In the genomic region with DNA sequence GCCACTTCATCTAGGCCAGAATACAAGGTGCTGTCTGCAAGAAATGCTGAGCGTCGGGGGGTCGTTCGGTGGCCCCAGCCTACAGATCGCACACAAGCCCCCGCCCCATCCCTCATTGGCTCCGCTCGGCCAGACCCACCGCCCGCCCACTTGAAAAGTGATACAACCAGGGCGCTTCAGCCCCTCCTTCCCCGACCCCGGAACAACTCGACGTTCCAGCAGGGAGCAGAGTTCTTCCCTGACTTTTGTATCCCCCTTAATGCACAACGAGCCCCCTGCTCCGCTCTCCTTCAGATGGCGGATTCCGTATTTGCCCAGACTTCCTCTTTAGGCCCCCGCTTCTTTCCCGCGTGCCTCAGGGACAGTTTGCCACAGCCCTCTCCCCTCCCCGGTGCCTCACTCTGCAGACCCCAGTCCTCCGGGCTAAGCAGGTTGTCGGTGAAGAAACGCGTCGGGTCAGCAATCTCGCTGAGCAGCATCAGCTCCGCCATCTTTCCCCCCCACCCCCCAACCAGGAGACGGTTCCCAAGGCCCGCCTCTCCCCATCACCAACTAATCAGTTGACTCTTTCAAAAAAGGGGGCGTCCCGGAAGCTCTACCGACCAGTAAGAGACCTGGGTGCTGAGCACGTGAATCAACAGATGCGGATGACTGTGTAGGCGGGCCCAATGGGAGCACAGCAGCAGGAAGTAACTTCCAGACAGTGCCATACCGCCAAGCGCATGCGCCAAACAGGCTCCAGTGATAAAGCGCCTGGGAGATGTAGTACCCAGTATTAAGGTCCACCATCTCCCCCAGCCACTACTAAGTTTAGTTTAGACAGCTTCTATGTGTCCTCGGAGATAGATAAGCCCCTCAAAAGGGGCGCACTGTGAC, we compare ENCODE assay signal across 8 cellular contexts. TPM values are rescaled to one million over a fixed set of nuclear protein-coding genes. Genes with fewer than 3 reads are reported as not detected.
A peak's percentile ranks its signal among the peaks of the same experiment; 100 is the strongest.
DNase-seq lines count a peak whose midpoint lies in the region; ATAC-seq, FAIRE-seq and TF ChIP-seq lines count a peak whose summit lies in the region.

Gene ATF6B (minus strand): TSS at position 530 of the 876 bp plus-strand sequence. CDS start 39 bp downstream, at position 491.

- DNase-seq in NCI-H187 treated with DMSO at 0.1 percent for 48 hours (lab: John Stamatoyannopoulos, UW): peak; percentile 96
- peak; percentile 84 to 100 (median 98) for DNase-seq in anterior cingulate cortex (lab: John Stamatoyannopoulos, UW)
- DNase-seq in right atrium auricular region (ENCODE audit: low spot score): peak; percentile 100
- peak; percentile 99 for DNase-seq in psoas muscle
- DNase-seq in urothelium cell line (ENCODE audit: low spot score): peak; percentile 98

- H3K9me3 ChIP-seq in right atrium auricular region (no peaks in the 10 kb centered on the region), psoas muscle (no peaks in the 10 kb centered on the region)

- peaks cover 27% of the 10 kb centered on the region for H3K36me3 ChIP-seq in right atrium auricular region
- H3K36me3 ChIP-seq in psoas muscle (ENCODE audit: insufficient read depth in 1 of 2, low read depth in 1 of 2): peaks cover 4 to 43% of the 10 kb centered on the region in 2 donors

- ATAC-seq in GM18499 (IDR thresholded peaks at IDR 0.05; ENCODE audit: insufficient read depth, unreplicated experiment): peak; percentile 67
- peak; percentile 76 for ATAC-seq in HG02943 (IDR thresholded peaks at IDR 0.05; ENCODE audit: low read depth, unreplicated experiment)
- ATAC-seq in psoas muscle: peak; percentile 92 to 96 (median 96)

- H3K27me3 ChIP-seq in right atrium auricular region: no peaks in the 10 kb centered on the region
- H3K27me3 ChIP-seq in psoas muscle (ENCODE audit: insufficient read depth in 3 of 3, low read length in 2 of 3): no peaks in the 10 kb centered on the region

- no peak for FAIRE-seq in urothelium cell line (lab: Jason Lieb, UNC)

- H3K4me1 ChIP-seq in right atrium auricular region (peaks cover 0 to 30% of the 10 kb centered on the region in 2 donors), psoas muscle (peaks cover 26% of the 10 kb centered on the region)

- H3K27ac ChIP-seq in right atrium auricular region (peak within 1 kb of the TSS; percentile 90 to 96), psoas muscle (peak within 1 kb of the TSS; percentile 89)

- TF ChIP-seq CTCF in right atrium auricular region (IDR thresholded peaks at IDR 0.05): no peak
- TF ChIP-seq CTCF in psoas muscle (IDR thresholded peaks at IDR 0.05): no peak

- H3K4me3 ChIP-seq in right atrium auricular region (peak within 1 kb of the TSS; percentile 71 to 99), psoas muscle (peak within 1 kb of the TSS; percentile 95)

- intact Hi-C loops in T-helper 2 cell treated with Interferon-gamma antibody and Interleukin-4, amounts not matched to agents 100 ng/mL and 5 ng/mL, for 36 hours (cut with micrococcal nuclease): loop anchor here (1.0 to 10.0 kb wide), 4 partner anchors 62 to 391 kb away; partner anchors contain the start of genes CLIC1, DXO, NEU1 and PBX2
- intact Hi-C loops in psoas muscle (cut with DNase I): loop anchor here (2.0 to 5.0 kb wide), 3 partner anchors 49 to 1159 kb away; partner anchors contain the start of genes AGPAT1 (in 2 of the 2), PFDN6 (in 1 of the 2), RNF5 (in 1 of the 2) and WDR46 (in 1 of the 2)

- 0 to 1% (median 0%) methylated on average over 44 of the region's 44 CpGs for WGBS in psoas muscle, 3 donors

RNA-seq across cellular contexts. Expression of gene ATF6B, which starts in this region (rescaled TPM):
- 121 and 125 TPM in 2 replicates for total RNA-seq in T-helper 2 cell treated with Interferon-gamma antibody and Interleukin-4, amounts not matched to agents 100 ng/mL and 5 ng/mL, for 36 hours
- total RNA-seq in right atrium auricular region: 10 to 100 TPM; 15.0 to 15.3 TPM
- 10 to 100 TPM; 17.2 to 23.8 (median 19.9) TPM for total RNA-seq in psoas muscle
- polyA plus RNA-seq in psoas muscle: 10 to 100 TPM; 13.0 to 35.2 (median 15.1) TPM

Comparison
In these comparisons a context has a peak if more than half of its experiments do, and no peak if none do; other contexts are left out.
1. Peak in every context shown above with its lines: DNase-seq, ATAC-seq, H3K4me3 ChIP-seq and H3K27ac ChIP-seq.